ENCODE assay signal across 27 cellular contexts in genomic region chr13:20870829-20871228, GRCh38.
"Had no signal": no experiment of that assay in that cellular context is flagged by ENCODE, and none has a peak within 500 bp of the region (broad histone marks: within the 10 kb centered on the region; RNA-seq: fewer than 3 reads in every experiment).

No MANE protein-coding gene starts in this region.

- DNase-seq: heart left ventricle; islet precursor cell; left ventricle myocardium inferior; midbrain; mucosa of descending colon; naive thymus-derived CD4-positive, alpha-beta T cell; occipital lobe; ovary; right cardiac atrium; stimulated activated CD4-positive, alpha-beta T cell treated with anti-CD3 and anti-CD28 coated beads, Interleukin-12 subunit alpha, Interleukin-12 subunit beta, amount 100 ng/mL, for 4 hours; stimulated activated CD4-positive, alpha-beta T cell treated with anti-CD3 and anti-CD28 coated beads, Interleukin-15, amount 100 ng/mL, for 24 hours; stimulated activated CD4-positive, alpha-beta T cell treated with anti-CD3 and anti-CD28 coated beads, Interleukin-2, amount 100 ng/mL, for 24 hours; stimulated activated CD4-positive, alpha-beta T cell treated with anti-CD3 and anti-CD28 coated beads, Interleukin-4, amount 100 ng/mL, for 1 hour; stimulated activated naive B cell treated with anti-CD40 and anti-IgM and Interleukin-4, amounts not matched to agents 10 μg/mL and 1 μg/mL and 100 μg/mL, for 72 hours; stimulated activated naive CD8-positive, alpha-beta T cell treated with anti-CD3 and anti-CD28 coated beads, Interleukin-15, Interleukin-2, amounts not matched to agents 100 U/mL and 50 U/mL, for 24 hours; stomach; testis; thyroid gland; transverse colon; upper lobe of right lung had no signal

- H3K27ac Mint-ChIP-seq: naive thymus-derived CD4-positive, alpha-beta T cell; nephron; neural progenitor cell; progenitor cell of endocrine pancreas had no signal

- H3K4me1 ChIP-seq: testis, transverse colon, upper lobe of right lung had no signal

- H3K4me3 Mint-ChIP-seq: naive thymus-derived CD4-positive, alpha-beta T cell; nephron; neural progenitor cell; stimulated activated naive B cell treated with anti-CD40 and anti-IgM and Interleukin-4, amounts not matched to agents 10 μg/mL and 1 μg/mL and 100 μg/mL, for 72 hours had no signal

- H3K9me3 Mint-ChIP-seq: nephron; neural progenitor cell; stimulated activated naive B cell treated with anti-CD40 and anti-IgM and Interleukin-4, amounts not matched to agents 10 μg/mL and 1 μg/mL and 100 μg/mL, for 72 hours had no signal

- H3K27me3 Mint-ChIP-seq: naive thymus-derived CD4-positive, alpha-beta T cell; progenitor cell of endocrine pancreas; stimulated activated naive B cell treated with anti-CD40 and anti-IgM and Interleukin-4, amounts not matched to agents 10 μg/mL and 1 μg/mL and 100 μg/mL, for 72 hours had no signal

- H3K27ac ChIP-seq: heart left ventricle, hepatocyte, left ventricle myocardium inferior, neural progenitor cell, neutrophil, ovary, skin epidermis, stomach, testis, thyroid gland, transverse colon, upper lobe of right lung had no signal

- H3K9me3 ChIP-seq: heart left ventricle, left ventricle myocardium inferior, mucosa of descending colon, neutrophil, ovary, stomach, testis, thyroid gland, transverse colon, upper lobe of right lung had no signal

- H3K27me3 ChIP-seq: heart left ventricle, hepatocyte, neural progenitor cell, neutrophil, ovary, stomach, testis, thyroid gland, transverse colon, upper lobe of right lung had no signal

- H3K4me3 ChIP-seq: heart left ventricle, hepatocyte, left ventricle myocardium inferior, lung, mucosa of descending colon, neural progenitor cell, ovary, skin epidermis, stomach, testis, thyroid gland, transverse colon, upper lobe of right lung had no signal

- H3K9ac ChIP-seq: neural progenitor cell had no signal

- H3K36me3 ChIP-seq: left ventricle myocardium inferior, neural progenitor cell, neutrophil, ovary, stomach, thyroid gland, transverse colon, upper lobe of right lung had no signal
